ENCODE assay signal across 22 cellular contexts in the genomic region with DNA sequence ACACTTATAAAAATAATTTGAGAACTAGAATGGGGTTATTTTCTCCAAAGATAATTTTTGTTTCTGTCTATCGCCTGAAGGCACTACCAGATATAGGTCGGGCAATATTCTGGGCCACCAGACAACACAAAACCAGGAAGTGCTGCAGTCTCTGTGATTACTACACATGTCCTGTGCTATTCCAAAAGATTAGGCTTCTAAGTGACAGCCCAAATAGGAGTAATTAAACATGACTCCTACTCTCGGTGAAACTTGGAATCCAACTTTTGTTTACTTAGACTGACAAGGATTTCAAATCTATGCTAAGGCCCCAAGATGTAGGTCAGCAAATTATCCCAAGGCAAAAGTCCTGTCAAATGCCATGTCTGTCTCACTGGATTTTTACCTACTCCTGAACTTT.
"Had no signal": no experiment of that assay in that cellular context is flagged by ENCODE, and none has a peak within 500 bp of the region (broad histone marks: within the 10 kb centered on the region; RNA-seq: fewer than 3 reads in every experiment).

No MANE protein-coding gene starts in this region.

- H3K4me1 ChIP-seq: adrenal gland, foreskin keratinocyte, neural progenitor cell, prostate gland, stomach had no signal

- H3K4me3 ChIP-seq: adrenal gland, neural progenitor cell, prostate gland, stomach had no signal

- ATAC-seq: activated naive CD4-positive, alpha-beta T cell treated with anti-CD3 and anti-CD28 coated beads, Interleukin-2, amount 50 U/mL, for 72 hours; foreskin keratinocyte; left lobe of liver; naive thymus-derived CD4-positive, alpha-beta T cell had no signal

- H3K27ac ChIP-seq: adrenal gland, epithelial cell of prostate, foreskin keratinocyte, neural progenitor cell, prostate gland, stomach had no signal

- H3K4me2 ChIP-seq: neural progenitor cell had no signal

- H3K9me3 ChIP-seq: prostate gland, stomach had no signal

- H3K27me3 ChIP-seq: adrenal gland, foreskin keratinocyte, neural progenitor cell, stomach had no signal

- FAIRE-seq: keratinocyte had no signal

- DNase-seq: activated CD4-positive, CD25-positive, alpha-beta regulatory T cell treated with anti-CD3 and anti-CD28 coated beads, Interleukin-2, amount 50 U/mL, for 72 hours; activated CD8-positive, alpha-beta memory T cell treated with anti-CD3 and anti-CD28 coated beads for 24 hours; activated gamma-delta T cell; adrenal gland; dermis blood vessel endothelial cell; effector memory CD4-positive, alpha-beta T cell; foreskin keratinocyte; glutamatergic neuron; hypothalamus; naive thymus-derived CD4-positive, alpha-beta T cell; right cardiac atrium; stimulated activated CD4-positive, alpha-beta T cell treated with anti-CD3 and anti-CD28 coated beads, Interleukin-15, amount 100 ng/mL, for 24 hours; stimulated activated CD4-positive, alpha-beta T cell treated with anti-CD3 and anti-CD28 coated beads, Interleukin-2, amount 100 ng/mL, for 48 hours; stomach; T1000; trophoblast cell had no signal

- H2AFZ ChIP-seq: neural progenitor cell had no signal

- H3K36me3 ChIP-seq: adrenal gland, neural progenitor cell, prostate gland, stomach had no signal
